ENCODE assay signal across 8 cellular contexts in the genomic region with DNA sequence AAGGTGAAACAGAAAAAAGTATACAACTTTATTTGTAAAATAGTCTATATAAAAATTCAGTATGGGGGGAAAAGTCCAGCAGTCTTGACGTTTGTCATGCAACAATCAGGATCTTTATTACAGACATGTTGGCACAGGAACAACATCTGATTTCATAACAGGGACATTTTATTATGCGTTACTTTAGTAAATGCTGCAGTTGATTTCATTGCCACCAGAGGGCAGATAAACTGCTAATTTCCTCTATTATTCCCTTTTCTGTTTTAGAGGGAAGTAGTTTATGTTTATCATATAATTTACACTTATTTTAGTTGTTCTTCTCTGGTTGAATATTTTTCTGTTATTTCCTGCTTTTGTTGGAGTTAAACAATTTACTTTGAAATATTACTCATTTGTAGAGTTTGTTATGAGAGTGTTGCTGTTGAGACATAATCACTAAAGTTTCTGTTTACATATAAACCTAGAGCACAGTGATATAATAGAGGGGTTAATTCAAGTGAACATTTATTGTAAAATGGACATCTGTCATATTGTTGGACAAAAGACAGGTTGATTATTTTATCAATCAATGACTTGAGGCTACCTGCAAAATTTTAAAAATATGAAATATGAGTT. TPM values are rescaled to one million over a fixed set of nuclear protein-coding genes. Genes with fewer than 3 reads are reported as not detected.
DNase-seq lines count a peak whose midpoint lies in the region; ATAC-seq and TF ChIP-seq lines count a peak whose summit lies in the region.

No MANE protein-coding gene starts in this region.

- H3K9me3 ChIP-seq in right lobe of liver (no peaks in the 10 kb centered on the region), vagina (no peaks in the 10 kb centered on the region)

- TF ChIP-seq POLR2A in right lobe of liver (IDR thresholded peaks at IDR 0.05) (no peak), vagina (IDR thresholded peaks at IDR 0.05) (no peak)

- H3K36me3 ChIP-seq in right lobe of liver: no peaks in the 10 kb centered on the region
- H3K36me3 ChIP-seq in vagina: no peaks in the 10 kb centered on the region

- ATAC-seq in right lobe of liver: peak; percentile 15 to 59 (median 44)

- DNase-seq in stimulated activated CD4-positive, alpha-beta T cell treated with anti-CD3 and anti-CD28 coated beads, Interleukin-15, amount 100 ng/mL, for 24 hours: peak; percentile 5
- no peak for DNase-seq in stimulated activated CD4-positive, alpha-beta T cell treated with anti-CD3 and anti-CD28 coated beads, Interleukin-2, amount 100 ng/mL, for 48 hours
- DNase-seq in MV-4-11 (lab: John Stamatoyannopoulos, UW) (peak; percentile 72), brain pericyte (ENCODE audit: low read depth, low spot score) (peak; percentile 6), right lobe of liver (no peak), vagina (ENCODE audit: extremely low spot score in 2 of 2) (no peak), NCI-H345 (lab: John Stamatoyannopoulos, UW) (no peak)
- DNase-seq in stimulated activated CD4-positive, alpha-beta T cell treated with anti-CD3 and anti-CD28 coated beads, Interleukin-4, amount 100 ng/mL, for 1 hour: no peak

- no peak overlapping the region for H3K4me3 ChIP-seq in right lobe of liver
- peak overlapping the region; percentile 78 to 82 for H3K4me3 ChIP-seq in vagina

- intact Hi-C loops in right lobe of liver (cut with DNase I) (no loop called here), vagina (cut with DNase I) (no loop called here)

- H3K27ac ChIP-seq in right lobe of liver: no peak overlapping the region
- H3K27ac ChIP-seq in vagina: no peak overlapping the region

- peaks cover 0 to 15% (median 1%) of the 10 kb centered on the region in 4 donors for H3K4me1 ChIP-seq in right lobe of liver
- peaks cover 27% of the 10 kb centered on the region for H3K4me1 ChIP-seq in vagina

- H3K27me3 ChIP-seq in right lobe of liver (no peaks in the 10 kb centered on the region), vagina (no peaks in the 10 kb centered on the region)

- TF ChIP-seq CTCF in right lobe of liver (IDR thresholded peaks at IDR 0.05) (peak; percentile 80 to 82 (median 81)), vagina (IDR thresholded peaks at IDR 0.05) (peak in 2 of 3 experiments; percentile 57 to 72)

- WGBS in right lobe of liver (ENCODE audit: insufficient coverage, low coverage, low lambda C conversion rate, missing lambda C conversion rate): 0% methylated on average over 2 of the region's 2 CpGs

RNA-seq across cellular contexts. Expression of a gene that starts 3.3 kb away (rescaled TPM):
- 1 to 10 TPM; 4.1 to 6.5 (median 5.3) TPM for total RNA-seq in right lobe of liver
- total RNA-seq in vagina: 51.3 TPM

Comparison
In these comparisons a context has a peak if more than half of its experiments do, and no peak if none do; other contexts are left out.
1. DNase-seq: peak in stimulated activated CD4-positive, alpha-beta T cell treated with anti-CD3 and anti-CD28 coated beads, Interleukin-15, amount 100 ng/mL, for 24 hours (single experiment), MV-4-11 (single experiment) and brain pericyte (single experiment); none in stimulated activated CD4-positive, alpha-beta T cell treated with anti-CD3 and anti-CD28 coated beads, Interleukin-2, amount 100 ng/mL, for 48 hours (0 of 2), right lobe of liver (0 of 3), vagina (0 of 2), stimulated activated CD4-positive, alpha-beta T cell treated with anti-CD3 and anti-CD28 coated beads, Interleukin-4, amount 100 ng/mL, for 1 hour (single experiment) and NCI-H345 (single experiment).
2. H3K4me3 ChIP-seq: peak in vagina (2 of 2); none in right lobe of liver (0 of 3).